Comparison of ENCODE assay signal across 33 cellular contexts in the genomic region with DNA sequence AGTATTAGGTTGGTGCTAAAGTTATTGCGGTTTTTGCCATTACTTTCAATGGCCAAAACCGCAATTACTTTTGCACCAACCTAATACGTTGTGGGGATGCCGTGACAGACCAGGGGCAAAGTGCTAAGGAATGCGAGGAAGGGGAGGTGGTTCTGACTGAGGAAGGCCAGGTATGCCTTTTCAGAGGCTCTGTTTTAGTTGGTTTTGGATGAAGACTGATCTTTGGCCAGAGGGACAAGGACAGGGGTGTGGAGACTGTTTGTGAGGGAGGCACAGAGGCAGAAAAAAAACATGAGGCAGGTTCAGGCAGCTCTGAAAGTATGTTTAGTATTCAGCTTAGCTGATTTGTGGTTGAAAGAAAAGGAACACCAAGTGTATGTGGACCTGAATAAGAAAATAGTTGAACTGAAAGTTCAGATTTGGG.
"Had no signal": no experiment of that assay in that cellular context is flagged by ENCODE, and none has a peak within 500 bp of the region (broad histone marks: within the 10 kb centered on the region; RNA-seq: fewer than 3 reads in every experiment).

No MANE protein-coding gene starts in this region.

- FAIRE-seq: bronchial epithelial cell, TTC549 had no signal

- H3K4me2 ChIP-seq: hepatocyte had no signal

- H3K4me1 ChIP-seq: esophagus muscularis mucosa, foreskin keratinocyte, gastroesophageal sphincter, heart right ventricle had no signal

- H3K36me3 ChIP-seq: esophagus muscularis mucosa, gastroesophageal sphincter, heart right ventricle had no signal

- H3K4me3 Mint-ChIP-seq: activated CD4-positive, alpha-beta memory T cell treated with anti-CD3 and anti-CD28 coated beads, Interleukin-2, amount 10 ng/mL, durations not matched to agents 7 days and 5 days; activated CD4-positive, alpha-beta T cell treated with anti-CD3 and anti-CD28 coated beads, Interleukin-2, amount 10 ng/mL, durations not matched to agents 7 days and 5 days; activated naive CD8-positive, alpha-beta T cell; activated T-cell treated with anti-CD3 and anti-CD28 coated beads, Interleukin-2, amount 50 U/mL, for 24 hours; activated T-cell treated with anti-CD3 and anti-CD28 coated beads, Interleukin-2, amount 50 U/mL, for 72 hours; brain; central memory CD8-positive, alpha-beta T cell; dendritic cell treated with granulocyte-macrophage colony-stimulating factor and Interleukin-4, amounts not matched to agents 40 ng/mL and 50 ng/mL, for 4 days; WTC11 had no signal

- H3K27ac Mint-ChIP-seq: activated CD4-positive, alpha-beta memory T cell treated with anti-CD3 and anti-CD28 coated beads, Interleukin-2, amount 10 ng/mL, durations not matched to agents 7 days and 5 days; activated CD4-positive, alpha-beta T cell treated with anti-CD3 and anti-CD28 coated beads, Interleukin-2, amount 10 ng/mL, durations not matched to agents 7 days and 5 days; activated naive CD8-positive, alpha-beta T cell; activated T-cell treated with anti-CD3 and anti-CD28 coated beads, Interleukin-2, amount 50 U/mL, for 24 hours; activated T-cell treated with anti-CD3 and anti-CD28 coated beads, Interleukin-2, amount 50 U/mL, for 72 hours; brain; dendritic cell treated with granulocyte-macrophage colony-stimulating factor and Interleukin-4, amounts not matched to agents 40 ng/mL and 50 ng/mL, for 4 days; WTC11 had no signal

- H3K79me2 ChIP-seq: hepatocyte had no signal

- DNase-seq: activated CD4-positive, alpha-beta memory T cell treated with anti-CD3 and anti-CD28 coated beads, Interleukin-2, amount 10 ng/mL, durations not matched to agents 7 days and 5 days; activated CD4-positive, alpha-beta T cell treated with anti-CD3 and anti-CD28 coated beads for 1 hour; activated CD4-positive, alpha-beta T cell treated with anti-CD3 and anti-CD28 coated beads for 4 hours; activated CD4-positive, alpha-beta T cell treated with anti-CD3 and anti-CD28 coated beads, Interleukin-2, amount 10 ng/mL, durations not matched to agents 7 days and 5 days; activated CD4-positive, alpha-beta T cell treated with anti-CD3 and anti-CD28 coated beads, Interleukin-2, amount 50 U/mL, for 4 hours; activated CD8-positive, alpha-beta memory T cell treated with anti-CD3 and anti-CD28 coated beads, Interleukin-2, amount 50 U/mL, for 48 hours; activated effector memory CD4-positive, alpha-beta T cell treated with Interleukin-2 at 50 U/mL for 16 hours; activated gamma-delta T cell treated with Interleukin-2 at 50 U/mL for 16 hours; activated naive CD4-positive, alpha-beta T cell treated with anti-CD3 and anti-CD28 coated beads, Interleukin-2, amount 50 U/mL, for 16 hours; activated naive CD4-positive, alpha-beta T cell treated with Interleukin-2 at 50 U/mL for 16 hours; activated T-cell treated with anti-CD3 and anti-CD28 coated beads for 4 hours; activated T-cell treated with anti-CD3 and anti-CD28 coated beads, Interleukin-2, amount 50 U/mL, for 24 hours; activated T-cell treated with anti-CD3 and anti-CD28 coated beads, Interleukin-2, amount 50 U/mL, for 72 hours; amygdala; aorta; dorsolateral prefrontal cortex; effector memory CD4-positive, alpha-beta T cell; erythroblast; heart right ventricle; T-helper 2 cell had no signal

- ATAC-seq: activated T-cell treated with anti-CD3 and anti-CD28 coated beads, Interleukin-2, amount 50 U/mL, for 72 hours; foreskin keratinocyte; gastroesophageal sphincter; heart right ventricle; WTC11 had no signal

- H3K9me3 Mint-ChIP-seq: activated CD4-positive, alpha-beta memory T cell treated with anti-CD3 and anti-CD28 coated beads, Interleukin-2, amount 10 ng/mL, durations not matched to agents 7 days and 5 days; activated CD4-positive, alpha-beta T cell treated with anti-CD3 and anti-CD28 coated beads, Interleukin-2, amount 10 ng/mL, durations not matched to agents 7 days and 5 days; activated T-cell treated with anti-CD3 and anti-CD28 coated beads, Interleukin-2, amount 50 U/mL, for 24 hours; central memory CD8-positive, alpha-beta T cell had no signal

- H3K27me3 Mint-ChIP-seq: activated CD4-positive, alpha-beta memory T cell treated with anti-CD3 and anti-CD28 coated beads, Interleukin-2, amount 10 ng/mL, durations not matched to agents 7 days and 5 days; activated CD4-positive, alpha-beta T cell treated with anti-CD3 and anti-CD28 coated beads, Interleukin-2, amount 10 ng/mL, durations not matched to agents 7 days and 5 days; activated naive CD8-positive, alpha-beta T cell; activated T-cell treated with anti-CD3 and anti-CD28 coated beads, Interleukin-2, amount 50 U/mL, for 24 hours; dendritic cell treated with granulocyte-macrophage colony-stimulating factor and Interleukin-4, amounts not matched to agents 40 ng/mL and 50 ng/mL, for 4 days had no signal

- H3K36me3 Mint-ChIP-seq: activated naive CD8-positive, alpha-beta T cell; brain; WTC11 had no signal

- H3K27ac ChIP-seq: coronary artery, dorsolateral prefrontal cortex, esophagus muscularis mucosa, foreskin keratinocyte, gastroesophageal sphincter, heart right ventricle, hepatocyte, VCaP had no signal

- H3K9me3 ChIP-seq: esophagus muscularis mucosa had no signal

- H3K4me1 Mint-ChIP-seq: activated CD4-positive, alpha-beta memory T cell treated with anti-CD3 and anti-CD28 coated beads, Interleukin-2, amount 10 ng/mL, durations not matched to agents 7 days and 5 days; activated CD4-positive, alpha-beta T cell treated with anti-CD3 and anti-CD28 coated beads, Interleukin-2, amount 10 ng/mL, durations not matched to agents 7 days and 5 days; brain; central memory CD8-positive, alpha-beta T cell; WTC11 had no signal

- H2AFZ ChIP-seq: hepatocyte had no signal

- H3K27me3 ChIP-seq: dorsolateral prefrontal cortex, esophagus muscularis mucosa, foreskin keratinocyte, gastroesophageal sphincter, heart right ventricle, hepatocyte had no signal

- H3K4me3 ChIP-seq: coronary artery, dorsolateral prefrontal cortex, esophagus muscularis mucosa, gastroesophageal sphincter, heart right ventricle, hepatocyte had no signal
